In genomic region chr1:184354719-184355118, GRCh38 we compare ENCODE assay signal across 9 cellular contexts.
"Had no signal": no experiment of that assay in that cellular context is flagged by ENCODE, and none has a peak within 500 bp of the region (broad histone marks: within the 10 kb centered on the region; RNA-seq: fewer than 3 reads in every experiment).

No MANE protein-coding gene starts in this region.

- FAIRE-seq: H54, HTR-8/SVneo had no signal

- H3K9ac ChIP-seq: KMS-11 had no signal

- DNase-seq: GOT3, H9, HCEC 1CT, IMR-90, Karpas-422, KBM-7 had no signal

- H3K4me2 ChIP-seq: KMS-11 had no signal

- H3K27ac ChIP-seq: KMS-11 had no signal
